ENCODE assay signal across 19 cellular contexts in genomic region chr12:24760162-24760561, GRCh38.
DNase-seq lines count a peak whose midpoint lies in the region; ATAC-seq and TF ChIP-seq lines count a peak whose summit lies in the region.
"Had no signal": no experiment of that assay in that cellular context is flagged by ENCODE, and none has a peak within 500 bp of the region (broad histone marks: within the 10 kb centered on the region; RNA-seq: fewer than 3 reads in every experiment).

No MANE protein-coding gene starts in this region.

- H3K9me3 Mint-ChIP-seq in endothelial cell (ENCODE audit: unreplicated experiment) = no peaks in the 10 kb centered on the region
- peaks cover 9% of the 10 kb centered on the region for H3K9me3 Mint-ChIP-seq in neural crest cell
- H3K9me3 Mint-ChIP-seq: activated CD8-positive, alpha-beta T cell treated with anti-CD3 and anti-CD28 coated beads for 36 hours; activated naive CD8-positive, alpha-beta T cell treated with anti-CD3 and anti-CD28 coated beads, Interleukin-2, amount 50 U/mL, for 24 hours; CD8-positive, alpha-beta memory T cell had no signal

- peak overlapping the region; percentile 83 for H3K27ac Mint-ChIP-seq in endothelial cell (ENCODE audit: unreplicated experiment)
- H3K27ac Mint-ChIP-seq in neural crest cell (ENCODE audit: unreplicated experiment) = peak overlapping the region; percentile 96
- H3K27ac Mint-ChIP-seq: activated CD8-positive, alpha-beta T cell treated with anti-CD3 and anti-CD28 coated beads for 36 hours; activated naive CD8-positive, alpha-beta T cell treated with anti-CD3 and anti-CD28 coated beads, Interleukin-2, amount 50 U/mL, for 24 hours; CD8-positive, alpha-beta memory T cell; natural killer cell had no signal

- no peak for TF ChIP-seq CTCF in endothelial cell (IDR thresholded peaks at IDR 0.05; ENCODE audit: unreplicated experiment)
- no peak for TF ChIP-seq CTCF in neural crest cell (conservative IDR thresholded peaks at IDR 0.05)
- TF ChIP-seq CTCF in WERI-Rb-1 (IDR thresholded peaks at IDR 0.05; ENCODE audit: low read depth, low read length) = no peak
- no peak for TF ChIP-seq CTCF in right atrium auricular region (IDR thresholded peaks at IDR 0.05)

- H3K27me3 ChIP-seq in WERI-Rb-1 (ENCODE audit: insufficient read depth, low read depth, severe bottlenecking) (no peaks in the 10 kb centered on the region), right atrium auricular region (no peaks in the 10 kb centered on the region)
- H3K27me3 ChIP-seq: MG63, Peyer's patch had no signal

- no peak overlapping the region for H3K27ac ChIP-seq in WERI-Rb-1
- H3K27ac ChIP-seq in right atrium auricular region = no peak overlapping the region
- H3K27ac ChIP-seq: Peyer's patch had no signal

- no peaks in the 10 kb centered on the region for H3K27me3 Mint-ChIP-seq in endothelial cell (ENCODE audit: unreplicated experiment)
- H3K27me3 Mint-ChIP-seq in neural crest cell (ENCODE audit: low read depth) = no peaks in the 10 kb centered on the region

- H3K36me3 ChIP-seq in WERI-Rb-1 = no peaks in the 10 kb centered on the region
- H3K36me3 ChIP-seq in right atrium auricular region = no peaks in the 10 kb centered on the region
- H3K36me3 ChIP-seq: MG63, Peyer's patch had no signal

- peaks cover 4% of the 10 kb centered on the region for H3K4me1 Mint-ChIP-seq in endothelial cell (ENCODE audit: unreplicated experiment)
- H3K4me1 Mint-ChIP-seq in neural crest cell = peaks cover 62% of the 10 kb centered on the region
- H3K4me1 Mint-ChIP-seq: activated naive CD8-positive, alpha-beta T cell treated with anti-CD3 and anti-CD28 coated beads, Interleukin-2, amount 50 U/mL, for 24 hours; CD8-positive, alpha-beta memory T cell; natural killer cell had no signal

- ATAC-seq in GM21737 (IDR thresholded peaks at IDR 0.05; ENCODE audit: unreplicated experiment) = no peak
- ATAC-seq: activated CD8-positive, alpha-beta T cell treated with anti-CD3 and anti-CD28 coated beads for 36 hours; activated naive CD8-positive, alpha-beta T cell treated with anti-CD3 and anti-CD28 coated beads, Interleukin-2, amount 50 U/mL, for 24 hours; GM12878; natural killer cell had no signal

- H3K4me3 Mint-ChIP-seq in endothelial cell (ENCODE audit: unreplicated experiment) = no peak overlapping the region
- peak overlapping the region; percentile 41 for H3K4me3 Mint-ChIP-seq in neural crest cell
- H3K4me3 Mint-ChIP-seq: activated CD8-positive, alpha-beta T cell treated with anti-CD3 and anti-CD28 coated beads for 36 hours; activated naive CD8-positive, alpha-beta T cell treated with anti-CD3 and anti-CD28 coated beads, Interleukin-2, amount 50 U/mL, for 24 hours; CD8-positive, alpha-beta memory T cell; natural killer cell had no signal

- DNase-seq in DMS153 (lab: John Stamatoyannopoulos, UW) (peak; percentile 6), NCI-H69 (lab: John Stamatoyannopoulos, UW) (peak; percentile 27), endothelial cell (ENCODE audit: low spot score) (no peak), neural crest cell (ENCODE audit: low read depth, low spot score) (no peak), WERI-Rb-1 (no peak), EL (no peak), right atrium auricular region (ENCODE audit: low spot score) (no peak)
- DNase-seq: activated CD8-positive, alpha-beta T cell treated with anti-CD3 and anti-CD28 coated beads for 36 hours; activated naive CD8-positive, alpha-beta T cell treated with anti-CD3 and anti-CD28 coated beads, Interleukin-2, amount 50 U/mL, for 24 hours; CD8-positive, alpha-beta memory T cell; cerebellar nuclear complex; GOT3; MG63; natural killer cell; NCI-H187 treated with DMSO at 0.1 percent for 48 hours; Peyer's patch; retina had no signal

- H3K9me3 ChIP-seq in WERI-Rb-1 (ENCODE audit: severe bottlenecking) = no peaks in the 10 kb centered on the region
- H3K9me3 ChIP-seq in right atrium auricular region = no peaks in the 10 kb centered on the region
- H3K9me3 ChIP-seq: MG63, Peyer's patch had no signal

- no peaks in the 10 kb centered on the region for H3K4me1 ChIP-seq in right atrium auricular region
- H3K4me1 ChIP-seq: Peyer's patch had no signal

- no peaks in the 10 kb centered on the region for H3K36me3 Mint-ChIP-seq in endothelial cell (ENCODE audit: low read depth, unreplicated experiment)
- H3K36me3 Mint-ChIP-seq in neural crest cell (ENCODE audit: low read depth) = no peaks in the 10 kb centered on the region
- H3K36me3 Mint-ChIP-seq: CD8-positive, alpha-beta memory T cell; natural killer cell had no signal

- H3K4me3 ChIP-seq in WERI-Rb-1 (ENCODE audit: low read depth, low read length) = no peak overlapping the region
- no peak overlapping the region for H3K4me3 ChIP-seq in right atrium auricular region
- H3K4me3 ChIP-seq: GM12878, MG63, Peyer's patch had no signal

Comparison
In these comparisons a context has a peak if more than half of its experiments do, and no peak if none do; other contexts are left out.
1. DNase-seq: peak in DMS153 (single experiment) and NCI-H69 (single experiment); none in endothelial cell (single experiment), neural crest cell (single experiment), WERI-Rb-1 (single experiment), EL (single experiment) and right atrium auricular region (single experiment).